8 cellular contexts compared by ENCODE assay signal in the genomic region with DNA sequence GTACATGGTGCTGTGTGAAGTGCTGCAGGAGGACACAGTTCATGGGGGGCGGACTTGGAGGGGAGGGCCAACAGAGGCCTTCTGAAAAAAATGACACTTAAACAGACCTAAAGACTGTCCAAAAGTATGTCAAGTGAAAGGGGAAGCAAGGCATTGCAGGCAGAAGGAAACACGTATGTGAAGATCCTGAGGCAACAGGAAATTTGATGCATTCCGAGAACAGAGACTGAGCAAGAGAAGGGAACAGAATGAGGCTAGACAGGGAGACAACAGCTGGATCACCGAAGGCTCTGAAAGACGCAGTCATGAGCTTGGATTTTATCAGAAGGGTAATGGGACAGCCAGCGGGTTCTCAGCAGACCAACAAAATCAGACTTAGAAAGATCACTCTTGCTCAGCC. TPM values are rescaled to one million over a fixed set of nuclear protein-coding genes. Genes with fewer than 3 reads are reported as not detected.
DNase-seq lines count a peak whose midpoint lies in the region; ATAC-seq and TF ChIP-seq lines count a peak whose summit lies in the region.

No MANE protein-coding gene starts in this region.

- peak overlapping the region in 1 of 4 donors; percentile 70 for H3K4me3 ChIP-seq in adrenal gland
- H3K4me3 ChIP-seq in mesodermal cell (ENCODE audit: extremely low read depth, insufficient read depth, low read length, poor library complexity, severe bottlenecking), result peak overlapping the region; percentile 90

- no peak for TF ChIP-seq CTCF in adrenal gland (IDR thresholded peaks at IDR 0.05)

- H3K27ac ChIP-seq in adrenal gland (peak overlapping the region in 3 of 5 donors; percentile 57 to 95 (median 89)), mesodermal cell (ENCODE audit: low read depth, low read length, severe bottlenecking) (peak overlapping the region; percentile 96)

- DNase-seq in stimulated activated naive CD8-positive, alpha-beta T cell treated with anti-CD3 and anti-CD28 coated beads, Interleukin-15, Interleukin-2, amounts not matched to agents 100 U/mL and 50 U/mL, for 24 hours, result no peak
- DNase-seq in adrenal gland (peak in 1 of 7 donors; percentile 50), NCI-H1417 (lab: John Stamatoyannopoulos, UW) (no peak), NK-92 (lab: John Stamatoyannopoulos, UW; ENCODE audit: unreplicated experiment) (no peak), NCI-H187 treated with DMSO at 0.1 percent for 48 hours (lab: John Stamatoyannopoulos, UW) (no peak), NCI-H524 (lab: John Stamatoyannopoulos, UW) (no peak)

- H3K36me3 Mint-ChIP-seq in stimulated activated naive CD8-positive, alpha-beta T cell treated with anti-CD3 and anti-CD28 coated beads, Interleukin-15, Interleukin-2, amounts not matched to agents 100 ng/mL and 50 ng/mL, for 24 hours (ENCODE audit: low read depth), result peaks cover under 1% of the 10 kb centered on the region

- H3K27me3 Mint-ChIP-seq in stimulated activated naive CD8-positive, alpha-beta T cell treated with anti-CD3 and anti-CD28 coated beads, Interleukin-15, Interleukin-2, amounts not matched to agents 100 ng/mL and 50 ng/mL, for 24 hours, result no peaks in the 10 kb centered on the region

- intact Hi-C loops in adrenal gland (cut with DNase I), result no loop called here

- WGBS in adrenal gland, 4 donors, result 42 to 59% (median 52%) methylated on average over 6 of the region's 6 CpGs
- WGBS in mesodermal cell (ENCODE audit: insufficient coverage in 2 of 2), 2 experiments, result 83 to 85% methylated on average over 6 of the region's 6 CpGs

- ATAC-seq in stimulated activated naive CD8-positive, alpha-beta T cell treated with anti-CD3 and anti-CD28 coated beads, Interleukin-15, Interleukin-2, amounts not matched to agents 100 U/mL and 50 U/mL, for 24 hours, result no peak

- peaks cover 0 to 22% of the 10 kb centered on the region in 2 donors for H3K36me3 ChIP-seq in adrenal gland (replicated peaks in 1 of 2)
- peaks cover 40% of the 10 kb centered on the region for H3K36me3 ChIP-seq in mesodermal cell (ENCODE audit: control insufficient read depth, insufficient read depth, low read length)

- peak overlapping the region; percentile 28 for H3K27ac Mint-ChIP-seq in stimulated activated naive CD8-positive, alpha-beta T cell treated with anti-CD3 and anti-CD28 coated beads, Interleukin-15, Interleukin-2, amounts not matched to agents 100 ng/mL and 50 ng/mL, for 24 hours

- H3K4me1 ChIP-seq in adrenal gland (replicated peaks in 1 of 2) (peaks cover 21 to 41% of the 10 kb centered on the region in 2 donors), mesodermal cell (ENCODE audit: control insufficient read depth, insufficient read depth, low read length, poor library complexity, severe bottlenecking) (peaks cover 27% of the 10 kb centered on the region)

- no peaks in the 10 kb centered on the region for H3K27me3 ChIP-seq in adrenal gland

- no peak for TF ChIP-seq POLR2A in adrenal gland (IDR thresholded peaks at IDR 0.05)

- no peaks in the 10 kb centered on the region for H3K9me3 ChIP-seq in adrenal gland (replicated peaks in 1 of 3)
- no peaks in the 10 kb centered on the region for H3K9me3 ChIP-seq in mesodermal cell (ENCODE audit: control insufficient read depth, low read length)

- H3K4me1 Mint-ChIP-seq in stimulated activated naive CD8-positive, alpha-beta T cell treated with anti-CD3 and anti-CD28 coated beads, Interleukin-15, Interleukin-2, amounts not matched to agents 100 ng/mL and 50 ng/mL, for 24 hours (ENCODE audit: low read depth), result peaks cover 43% of the 10 kb centered on the region

- H3K4me3 Mint-ChIP-seq in stimulated activated naive CD8-positive, alpha-beta T cell treated with anti-CD3 and anti-CD28 coated beads, Interleukin-15, Interleukin-2, amounts not matched to agents 100 ng/mL and 50 ng/mL, for 24 hours, result peak overlapping the region; percentile 90

- H3K9me3 Mint-ChIP-seq in stimulated activated naive CD8-positive, alpha-beta T cell treated with anti-CD3 and anti-CD28 coated beads, Interleukin-15, Interleukin-2, amounts not matched to agents 100 ng/mL and 50 ng/mL, for 24 hours, result no peaks in the 10 kb centered on the region

RNA-seq across cellular contexts. Expression of a gene that starts 1.1 kb away (rescaled TPM):
- 10 to 100 TPM; 24.5 to 69.5 (median 40.7) TPM for total RNA-seq in adrenal gland
- polyA plus RNA-seq in adrenal gland, result 100 to 1,000 TPM in 1 of 3 donors, 10 to 100 TPM in 2; 26.0 to 100 (median 78.7) TPM
- polyA plus RNA-seq in mesodermal cell (2013, experiment 1 of 2), result 65.6 TPM
- 66.5 TPM for polyA plus RNA-seq in mesodermal cell (2013, experiment 2 of 2)

RNA-seq across cellular contexts. Expression of a gene that starts 1.4 kb away (rescaled TPM):
- 10 to 100 TPM; 21.7 to 70.6 (median 49.1) TPM for total RNA-seq in adrenal gland
- polyA plus RNA-seq in adrenal gland, result 10 to 100 TPM; 17.2 to 32.5 (median 23.8) TPM
- polyA plus RNA-seq in mesodermal cell (2013, experiment 1 of 2), result 49.5 TPM
- 41.0 TPM for polyA plus RNA-seq in mesodermal cell (2013, experiment 2 of 2)

RNA-seq across cellular contexts. Expression of a gene that starts 15.2 kb away (rescaled TPM):
- 100 to 1,000 TPM in 1 of 8 donors, 10 to 100 TPM in 7; 23.8 to 130 (median 33.8) TPM for total RNA-seq in adrenal gland
- polyA plus RNA-seq in adrenal gland, result 100 to 1,000 TPM in 1 of 3 donors, 1 to 10 TPM in 2; 6.5 to 779 (median 8.3) TPM
- polyA plus RNA-seq in mesodermal cell (2013, experiment 1 of 2), result 87.9 TPM
- 87.3 TPM for polyA plus RNA-seq in mesodermal cell (2013, experiment 2 of 2)

RNA-seq across cellular contexts. Expression of a gene that starts 23.2 kb away (rescaled TPM):
- total RNA-seq in adrenal gland, result 100 to 1,000 TPM; 160 to 204 (median 180) TPM
- polyA plus RNA-seq in adrenal gland, result 100 to 1,000 TPM in 2 of 3 donors, 10 to 100 TPM in 1; 74.2 to 201 (median 111) TPM
- 59.9 TPM for polyA plus RNA-seq in mesodermal cell (2013, experiment 1 of 2)
- polyA plus RNA-seq in mesodermal cell (2013, experiment 2 of 2), result 56.7 TPM

RNA-seq across cellular contexts. Expression of a gene that starts 30.8 kb away (rescaled TPM):
- not detected for total RNA-seq in adrenal gland
- polyA plus RNA-seq in adrenal gland, result not detected
- polyA plus RNA-seq in mesodermal cell (2013, experiment 1 of 2), result not detected
- not detected for polyA plus RNA-seq in mesodermal cell (2013, experiment 2 of 2)
